ENCODE assay signal across 8 cellular contexts in the genomic region with DNA sequence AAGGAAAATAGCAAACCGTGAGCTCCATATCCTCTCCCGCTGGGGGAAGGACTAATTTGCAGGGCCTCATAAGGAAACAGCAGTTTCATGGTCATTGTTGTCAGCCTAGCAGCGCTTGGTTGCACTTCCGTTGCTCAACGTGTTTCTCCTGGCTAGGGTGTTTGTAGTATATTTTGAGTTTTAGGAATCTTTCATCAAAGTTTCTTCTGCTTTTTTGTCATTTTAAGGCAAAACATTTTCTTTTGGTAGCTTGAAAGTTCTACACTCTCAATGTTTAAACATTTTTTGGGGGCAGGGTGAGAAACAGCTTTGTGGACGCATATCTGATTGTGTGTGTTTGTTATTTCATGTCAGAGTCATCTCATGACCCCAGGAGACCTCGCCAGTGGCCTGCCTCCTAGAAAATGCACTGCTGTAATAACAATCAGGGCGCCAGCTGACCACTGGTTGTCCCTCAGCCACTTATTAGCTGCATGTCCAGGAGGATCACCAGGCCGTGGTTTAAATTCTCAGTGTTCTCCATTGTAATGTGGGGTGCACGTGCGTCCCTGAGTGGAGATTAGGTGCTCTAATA. TPM values are rescaled to one million over a fixed set of nuclear protein-coding genes. Genes with fewer than 3 reads are reported as not detected.
DNase-seq lines count a peak whose midpoint lies in the region; ATAC-seq lines count a peak whose summit lies in the region.

No MANE protein-coding gene starts in this region.

- H4K20me1 ChIP-seq in GM23248 (ENCODE audit: insufficient read depth): peaks cover 10% of the 10 kb centered on the region; the same call in 1 of the 2 replicates

- peak overlapping the region; percentile 61 for H3K4me2 ChIP-seq in GM23248 (ENCODE audit: unreplicated experiment)

- H3K9ac ChIP-seq in GM23248: 0 out of 2 replicates have a peak overlapping the region, but pooled peaks have one; percentile 40

- peak; percentile 50 for ATAC-seq in Right ventricle myocardium superior (ENCODE audit: poor library complexity)
- peak; percentile 60 for ATAC-seq in sciatic nerve
- ATAC-seq in GM21576 (IDR thresholded peaks at IDR 0.05; ENCODE audit: unreplicated experiment): no peak
- no peak for ATAC-seq in HG03571 (IDR thresholded peaks at IDR 0.05; ENCODE audit: unreplicated experiment)

- no peaks in the 10 kb centered on the region for H3K27me3 ChIP-seq in GM23248 (replicated peaks; ENCODE audit: insufficient read depth)

- no peaks in the 10 kb centered on the region for H3K36me3 ChIP-seq in GM23248 (ENCODE audit: low read depth)

- no peaks in the 10 kb centered on the region for H3K9me3 ChIP-seq in GM23248 (ENCODE audit: low read depth)

- in situ Hi-C loops in GM23248 (cut with MboI): no loop called here

- intact Hi-C loops in Right ventricle myocardium superior (cut with DNase I): no loop called here
- intact Hi-C loops in sciatic nerve (cut with DNase I): no loop called here

- no peak overlapping the region for H3K4me3 ChIP-seq in GM23248

- peaks cover 53% of the 10 kb centered on the region for H3K4me1 ChIP-seq in GM23248 (ENCODE audit: insufficient read depth)

- peaks cover 100% of the 10 kb centered on the region for H3K79me2 ChIP-seq in GM23248 (ENCODE audit: insufficient read depth)

- 94 to 98% methylated on average over 11 of the region's 11 CpGs for WGBS in GM23248 (ENCODE audit: low coverage in 1 of 2, low lambda C conversion rate in 2 of 2, missing lambda C conversion rate in 2 of 2), 2 experiments

- H2AFZ ChIP-seq in GM23248: no peak overlapping the region

- peaks cover 46% of the 10 kb centered on the region for H3F3A ChIP-seq in GM23248 (ENCODE audit: insufficient read depth)

- no peaks in the 10 kb centered on the region for H3K9me2 ChIP-seq in GM23248 (ENCODE audit: insufficient read depth)

- 0 out of 2 replicates have a peak overlapping the region, but pooled peaks have one; percentile 45 for H3K27ac ChIP-seq in GM23248

- DNase-seq in GM23248: no peak
- peak; percentile 79 for DNase-seq in NOMO-1 treated with DMSO at 0.1 percent for 48 hours (lab: John Stamatoyannopoulos, UW; ENCODE audit: unreplicated experiment)
- peak; percentile 54 for DNase-seq in Right ventricle myocardium superior
- DNase-seq in sciatic nerve (ENCODE audit: low spot score): no peak
- no peak for DNase-seq in HCEC 1CT
- no peak for DNase-seq in NCI-H128 (lab: John Stamatoyannopoulos, UW; ENCODE audit: unreplicated experiment)

RNA-seq across cellular contexts. Expression of gene JARID2, which starts 20.6 kb away (rescaled TPM):
- 9.1 and 9.3 TPM in 2 replicates for total RNA-seq in GM23248 (2014; rRNA removed; shearing (Covaris generic))
- 3.9 and 4.7 TPM in 2 replicates for polyA plus RNA-seq in GM23248 (2016; fragmentation: Nextera tagmentation; extraction: Ambion mirVana)
- total RNA-seq in Right ventricle myocardium superior (8.1 TPM), sciatic nerve (12.7 TPM)

Comparison
In these comparisons a context has a peak if more than half of its experiments do, and no peak if none do; other contexts are left out.
1. DNase-seq: peak in NOMO-1 treated with DMSO at 0.1 percent for 48 hours (single experiment) and Right ventricle myocardium superior (single experiment); none in GM23248 (single experiment), sciatic nerve (single experiment), HCEC 1CT (single experiment) and NCI-H128 (single experiment).
2. ATAC-seq: peak in Right ventricle myocardium superior (single experiment) and sciatic nerve (single experiment); none in GM21576 (single experiment) and HG03571 (single experiment).